22 cellular contexts compared by ENCODE assay signal in the genomic region with DNA sequence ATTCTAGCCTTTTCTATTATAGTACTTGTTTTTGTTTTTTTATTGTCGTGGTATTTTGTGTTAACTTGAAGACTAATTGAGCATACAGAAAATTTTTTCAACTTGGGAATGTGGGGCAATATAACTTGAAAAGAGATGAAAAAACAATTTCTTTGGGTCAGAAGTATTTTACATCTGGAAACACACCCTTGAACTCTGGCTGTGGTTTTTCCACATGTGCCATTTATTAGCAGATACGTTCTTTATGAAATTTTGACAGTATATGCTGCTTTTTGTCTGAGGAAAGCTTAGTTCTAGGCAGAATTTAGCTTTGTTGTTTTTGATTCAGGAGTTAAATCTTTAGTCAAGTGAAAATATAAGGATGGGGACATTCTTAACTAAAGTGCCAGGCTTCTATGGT. TPM values are rescaled to one million over a fixed set of nuclear protein-coding genes. Genes with fewer than 3 reads are reported as not detected.
DNase-seq lines count a peak whose midpoint lies in the region; ATAC-seq, FAIRE-seq and TF ChIP-seq lines count a peak whose summit lies in the region.
"Had no signal": no experiment of that assay in that cellular context is flagged by ENCODE, and none has a peak within 500 bp of the region (broad histone marks: within the 10 kb centered on the region; RNA-seq: fewer than 3 reads in every experiment).

No MANE protein-coding gene starts in this region.

- H3K27ac Mint-ChIP-seq in dendritic cell treated with granulocyte-macrophage colony-stimulating factor and Interleukin-4, amounts not matched to agents 40 ng/mL and 50 ng/mL, for 4 days: peak overlapping the region; percentile 30
- H3K27ac Mint-ChIP-seq in nephron: peak overlapping the region; percentile 5 to 75 (median 11)
- H3K27ac Mint-ChIP-seq: activated CD8-positive, alpha-beta T cell treated with anti-CD3 and anti-CD28 coated beads for 36 hours had no signal

- TF ChIP-seq CTCF in nephron (IDR thresholded peaks at IDR 0.05; ENCODE audit: unreplicated experiment in 3 of 3): no peak

- no peaks in the 10 kb centered on the region for H3K9me3 ChIP-seq in SK-N-MC (ENCODE audit: low read depth, low read length)
- H3K9me3 ChIP-seq: mucosa of descending colon, neutrophil, tibial artery had no signal

- peak overlapping the region; percentile 76 for H3K27ac ChIP-seq in SK-N-MC
- H3K27ac ChIP-seq: HL-60, neutrophil, RWPE1, tibial artery had no signal

- H3K4me3 Mint-ChIP-seq in dendritic cell treated with granulocyte-macrophage colony-stimulating factor and Interleukin-4, amounts not matched to agents 40 ng/mL and 50 ng/mL, for 4 days: no peak overlapping the region
- H3K4me3 Mint-ChIP-seq in nephron: no peak overlapping the region
- H3K4me3 Mint-ChIP-seq: activated CD8-positive, alpha-beta T cell treated with anti-CD3 and anti-CD28 coated beads for 36 hours had no signal

- intact Hi-C loops in dendritic cell treated with granulocyte-macrophage colony-stimulating factor and Interleukin-4, amounts not matched to agents 40 ng/mL and 50 ng/mL, for 4 days (cut with micrococcal nuclease): no loop called here

- peak overlapping the region; percentile 50 for H3K4me3 ChIP-seq in SK-N-MC
- H3K4me3 ChIP-seq: mucosa of descending colon, tibial artery had no signal

- DNase-seq in EH (ENCODE audit: low read depth) (peak; percentile 15), SK-N-MC (ENCODE audit: low read depth, low spot score) (no peak), occipital lobe (lab: John Stamatoyannopoulos, UW) (no peak), urothelium cell line (ENCODE audit: low spot score) (no peak)
- DNase-seq: activated CD8-positive, alpha-beta T cell treated with anti-CD3 and anti-CD28 coated beads for 36 hours; amniotic stem cell; DMS79; IMR-90; mucosa of descending colon; NCI-H1436; NCI-H526; stimulated activated CD4-positive, alpha-beta T cell treated with anti-CD3 and anti-CD28 coated beads, Interleukin-2, amount 100 ng/mL, for 48 hours; stimulated activated naive CD8-positive, alpha-beta T cell treated with anti-CD3 and anti-CD28 coated beads, Interleukin-15, amount 100 ng/mL, for 72 hours; tibial artery had no signal

- H3K36me3 Mint-ChIP-seq in dendritic cell treated with granulocyte-macrophage colony-stimulating factor and Interleukin-4, amounts not matched to agents 40 ng/mL and 50 ng/mL, for 4 days (ENCODE audit: low read depth): no peaks in the 10 kb centered on the region
- peaks cover 3% of the 10 kb centered on the region for H3K36me3 Mint-ChIP-seq in nephron (ENCODE audit: low read depth)

- H3K9ac ChIP-seq in SK-N-MC (ENCODE audit: insufficient read length): peak overlapping the region; percentile 30

- no peaks in the 10 kb centered on the region for H3K27me3 Mint-ChIP-seq in dendritic cell treated with granulocyte-macrophage colony-stimulating factor and Interleukin-4, amounts not matched to agents 40 ng/mL and 50 ng/mL, for 4 days
- no peaks in the 10 kb centered on the region for H3K27me3 Mint-ChIP-seq in nephron (ENCODE audit: low read depth)
- H3K27me3 Mint-ChIP-seq: activated CD8-positive, alpha-beta T cell treated with anti-CD3 and anti-CD28 coated beads for 36 hours; stimulated activated naive CD8-positive, alpha-beta T cell treated with anti-CD3 and anti-CD28 coated beads, Interleukin-15, amount 100 ng/mL, for 72 hours had no signal

- peaks cover 24% of the 10 kb centered on the region for H3K4me1 Mint-ChIP-seq in dendritic cell treated with granulocyte-macrophage colony-stimulating factor and Interleukin-4, amounts not matched to agents 40 ng/mL and 50 ng/mL, for 4 days (ENCODE audit: low read depth)
- peaks cover 36% of the 10 kb centered on the region for H3K4me1 Mint-ChIP-seq in nephron

- no peaks in the 10 kb centered on the region for H3K36me3 ChIP-seq in SK-N-MC (ENCODE audit: insufficient read depth, low read length)
- H3K36me3 ChIP-seq: neutrophil, tibial artery had no signal

- no peak for FAIRE-seq in urothelium cell line (lab: Jason Lieb, UNC)
- FAIRE-seq: GM12891 had no signal

- no peak for ATAC-seq in HG02642 (IDR thresholded peaks at IDR 0.05; ENCODE audit: poor library complexity, unreplicated experiment)
- ATAC-seq: activated CD4-positive, CD25-positive, alpha-beta regulatory T cell treated with anti-CD3 and anti-CD28 coated beads, Interleukin-2, amount 50 U/mL, for 24 hours; activated CD8-positive, alpha-beta T cell treated with anti-CD3 and anti-CD28 coated beads for 36 hours; mucosa of descending colon; stimulated activated naive CD8-positive, alpha-beta T cell treated with anti-CD3 and anti-CD28 coated beads, Interleukin-15, amount 100 ng/mL, for 72 hours had no signal

- H3K9me3 Mint-ChIP-seq in dendritic cell treated with granulocyte-macrophage colony-stimulating factor and Interleukin-4, amounts not matched to agents 40 ng/mL and 50 ng/mL, for 4 days: no peaks in the 10 kb centered on the region
- peaks cover 1% of the 10 kb centered on the region for H3K9me3 Mint-ChIP-seq in nephron
- H3K9me3 Mint-ChIP-seq: activated CD8-positive, alpha-beta T cell treated with anti-CD3 and anti-CD28 coated beads for 36 hours; stimulated activated naive CD8-positive, alpha-beta T cell treated with anti-CD3 and anti-CD28 coated beads, Interleukin-15, amount 100 ng/mL, for 72 hours had no signal

RNA-seq across cellular contexts. Expression of gene TCF12, which starts 44.7 kb away (rescaled TPM):
- 143 TPM for total RNA-seq in occipital lobe
